ENCODE assay signal across 33 cellular contexts in the genomic region with DNA sequence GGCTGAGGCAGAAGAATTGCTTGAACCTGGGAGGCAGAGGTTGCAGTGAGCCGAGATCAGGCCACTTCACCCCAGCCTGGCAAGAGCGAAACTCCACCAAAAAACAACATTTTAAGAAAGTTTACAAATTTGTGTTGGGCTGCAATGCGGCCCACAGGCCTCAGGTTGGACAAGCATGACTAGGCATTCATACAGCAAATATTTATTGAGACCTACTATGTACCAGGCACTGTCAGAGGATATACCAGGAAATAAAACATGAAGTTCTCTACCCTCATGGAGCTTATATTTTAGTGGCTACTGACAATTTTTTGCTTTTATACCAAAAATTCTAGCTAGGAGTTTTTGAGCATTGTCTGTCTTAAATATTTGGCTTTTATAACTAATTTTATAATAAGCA. TPM values are rescaled to one million over a fixed set of nuclear protein-coding genes. Genes with fewer than 3 reads are reported as not detected.
"Had no signal": no experiment of that assay in that cellular context is flagged by ENCODE, and none has a peak within 500 bp of the region (broad histone marks: within the 10 kb centered on the region; RNA-seq: fewer than 3 reads in every experiment).

No MANE protein-coding gene starts in this region.

- H3K4me3 ChIP-seq: esophagus squamous epithelium had no signal

- H3K27ac ChIP-seq: brain microvascular endothelial cell, epithelial cell of prostate, esophagus squamous epithelium, VCaP had no signal

- DNase-seq: activated CD4-positive, alpha-beta T cell treated with anti-CD3 and anti-CD28 coated beads for 1 hour; activated CD4-positive, alpha-beta T cell treated with anti-CD3 and anti-CD28 coated beads for 4 hours; activated CD4-positive, alpha-beta T cell treated with anti-CD3 and anti-CD28 coated beads, Interleukin-2, amount 50 U/mL, for 1 hour; activated CD4-positive, alpha-beta T cell treated with anti-CD3 and anti-CD28 coated beads, Interleukin-2, amount 50 U/mL, for 48 hours; activated CD8-positive, alpha-beta memory T cell treated with anti-CD3 and anti-CD28 coated beads for 24 hours; activated CD8-positive, alpha-beta T cell treated with anti-CD3 and anti-CD28 coated beads for 36 hours; activated effector memory CD4-positive, alpha-beta T cell treated with Interleukin-2 at 50 U/mL for 16 hours; activated gamma-delta T cell treated with Interleukin-2 at 50 U/mL for 16 hours; activated naive CD4-positive, alpha-beta T cell treated with anti-CD3 and anti-CD28 coated beads, Interleukin-2, amount 50 U/mL, for 16 hours; activated naive CD4-positive, alpha-beta T cell treated with Interleukin-2 at 50 U/mL for 16 hours; activated T-cell treated with anti-CD3 and anti-CD28 coated beads, Interleukin-2, amount 50 U/mL, for 72 hours; amniotic stem cell; anterior cingulate cortex; brain microvascular endothelial cell; caudate nucleus; cortex of kidney; dermis blood vessel endothelial cell; effector CD4-positive, alpha-beta T cell; effector memory CD8-positive, alpha-beta T cell; esophagus squamous epithelium; head of caudate nucleus; T-helper 2 cell had no signal

- H3K9me3 Mint-ChIP-seq: activated CD8-positive, alpha-beta T cell treated with anti-CD3 and anti-CD28 coated beads for 36 hours; activated T-cell treated with anti-CD3 and anti-CD28 coated beads, Interleukin-2, amount 50 U/mL, for 72 hours; effector memory CD8-positive, alpha-beta T cell had no signal

- H3K36me3 ChIP-seq: esophagus squamous epithelium had no signal

- ATAC-seq: activated CD8-positive, alpha-beta T cell treated with anti-CD3 and anti-CD28 coated beads for 36 hours; activated T-cell treated with anti-CD3 and anti-CD28 coated beads, Interleukin-2, amount 50 U/mL, for 72 hours; effector memory CD8-positive, alpha-beta T cell; WTC11 had no signal

- H3K4me3 Mint-ChIP-seq: activated CD8-positive, alpha-beta T cell treated with anti-CD3 and anti-CD28 coated beads for 36 hours; activated naive CD8-positive, alpha-beta T cell; activated T-cell treated with anti-CD3 and anti-CD28 coated beads, Interleukin-2, amount 50 U/mL, for 72 hours; WTC11 had no signal

- H3K27ac Mint-ChIP-seq: activated CD8-positive, alpha-beta T cell treated with anti-CD3 and anti-CD28 coated beads for 36 hours; activated naive CD8-positive, alpha-beta T cell; activated T-cell treated with anti-CD3 and anti-CD28 coated beads, Interleukin-2, amount 50 U/mL, for 72 hours; WTC11 had no signal

- FAIRE-seq: astrocyte, bronchial epithelial cell, colon, endometrium, endothelial cell of umbilical vein, frontal cortex had no signal

- H3K9me3 ChIP-seq: esophagus squamous epithelium had no signal

- H3K27me3 ChIP-seq: brain microvascular endothelial cell, esophagus squamous epithelium had no signal

- H3K27me3 Mint-ChIP-seq: activated CD8-positive, alpha-beta T cell treated with anti-CD3 and anti-CD28 coated beads for 36 hours; activated naive CD8-positive, alpha-beta T cell; effector memory CD8-positive, alpha-beta T cell had no signal

RNA-seq across cellular contexts. Expression of a gene that starts 47.9 kb away (rescaled TPM):
- total RNA-seq: frontal cortex; T-helper 1 cell treated with Interleukin-12 subunit alpha and Interleukin-12 subunit beta and Interleukin-4 antibody, amounts not matched to agents 30 ng/mL and 1 ng/mL, for 36 hours had no signal

RNA-seq across cellular contexts. Expression of a gene that starts 51.9 kb away (rescaled TPM):
- total RNA-seq: dermis blood vessel endothelial cell; T-helper 1 cell treated with Interleukin-12 subunit alpha and Interleukin-12 subunit beta and Interleukin-4 antibody, amounts not matched to agents 30 ng/mL and 1 ng/mL, for 36 hours had no signal
